8 cellular contexts compared by ENCODE assay signal in genomic region chr3:71225951-71226564, GRCh38.
A peak's percentile ranks its signal among the peaks of the same experiment; 100 is the strongest.
DNase-seq lines count a peak whose midpoint lies in the region; ATAC-seq lines count a peak whose summit lies in the region.

No MANE protein-coding gene starts in this region.

- peak; percentile 13 for DNase-seq in stimulated activated CD8-positive, alpha-beta memory T cell treated with anti-CD3 and anti-CD28 coated beads, Interleukin-15, amount 100 ng/mL, for 24 hours (ENCODE audit: low read depth)
- DNase-seq in COLO668 (lab: John Stamatoyannopoulos, UW; ENCODE audit: unreplicated experiment) = no peak
- DNase-seq in NCI-H2171 treated with DMSO at 0.1 percent for 48 hours (lab: John Stamatoyannopoulos, UW) = no peak
- DNase-seq in NCI-H1105 (lab: John Stamatoyannopoulos, UW) = no peak
- no peak for DNase-seq in neuronal stem cell (ENCODE audit: low spot score)

- ATAC-seq in GM19372 (IDR thresholded peaks at IDR 0.05; ENCODE audit: low read depth, unreplicated experiment) (peak; percentile 14), HG03175 (IDR thresholded peaks at IDR 0.05; ENCODE audit: unreplicated experiment) (peak; percentile 7)

- no peak overlapping the region for H2AK5ac ChIP-seq in neuronal stem cell (ENCODE audit: low read depth, low read length)

- no peak overlapping the region for H3K27ac ChIP-seq in neuronal stem cell (replicated peaks; ENCODE audit: low read length)

- H3K27me3 Mint-ChIP-seq in dendritic cell treated with granulocyte-macrophage colony-stimulating factor and Interleukin-4, amounts not matched to agents 40 ng/mL and 50 ng/mL, for 4 days = no peaks in the 10 kb centered on the region

- intact Hi-C loops in dendritic cell treated with granulocyte-macrophage colony-stimulating factor and Interleukin-4, amounts not matched to agents 40 ng/mL and 50 ng/mL, for 4 days (cut with micrococcal nuclease) = no loop called here

- no peaks in the 10 kb centered on the region for H3K36me3 ChIP-seq in neuronal stem cell (replicated peaks in 1 of 2; ENCODE audit: control insufficient read depth in 2 of 2, insufficient read depth in 2 of 2, low read length in 2 of 2)

- H3K4me3 ChIP-seq in neuronal stem cell (ENCODE audit: low read length in 2 of 2) = no peak overlapping the region

- no peak overlapping the region for H4K91ac ChIP-seq in neuronal stem cell (ENCODE audit: low read depth, low read length, poor library complexity)

- H2BK12ac ChIP-seq in neuronal stem cell (ENCODE audit: low read length) = no peak overlapping the region

- H2BK5ac ChIP-seq in neuronal stem cell (ENCODE audit: low read length) = no peak overlapping the region

- peaks cover 3 to 6% of the 10 kb centered on the region in 2 donors for H3K4me1 ChIP-seq in neuronal stem cell (ENCODE audit: control insufficient read depth in 2 of 2, insufficient read depth in 1 of 2, low read depth in 1 of 2, low read length in 2 of 2)

- peak overlapping the region; percentile 52 for H3K27ac Mint-ChIP-seq in dendritic cell treated with granulocyte-macrophage colony-stimulating factor and Interleukin-4, amounts not matched to agents 40 ng/mL and 50 ng/mL, for 4 days

- H3K4me2 ChIP-seq in neuronal stem cell (ENCODE audit: insufficient read depth, low read length, poor library complexity, severe bottlenecking) = no peak overlapping the region

- H3K9me3 ChIP-seq in neuronal stem cell (replicated peaks in 1 of 2; ENCODE audit: control insufficient read depth in 2 of 2, insufficient read depth in 1 of 2, low read depth in 1 of 2, low read length in 2 of 2) = peaks cover 0 to 2% of the 10 kb centered on the region in 2 donors

- no peak overlapping the region for H3K9ac ChIP-seq in neuronal stem cell (ENCODE audit: low read depth, low read length, poor library complexity)

- H3K9me3 Mint-ChIP-seq in dendritic cell treated with granulocyte-macrophage colony-stimulating factor and Interleukin-4, amounts not matched to agents 40 ng/mL and 50 ng/mL, for 4 days = no peaks in the 10 kb centered on the region

- no peak overlapping the region for H2BK15ac ChIP-seq in neuronal stem cell (ENCODE audit: low read length)

- no CpG with 5 or more reads among the region's 4 CpGs for WGBS in neuronal stem cell (ENCODE audit: extremely low coverage in 2 of 2, insufficient read length in 2 of 2, insufficient replicate concordance in 1 of 2), 2 donors

- H4K8ac ChIP-seq in neuronal stem cell (ENCODE audit: low read depth, low read length) = no peak overlapping the region

- no peaks in the 10 kb centered on the region for H3K36me3 Mint-ChIP-seq in dendritic cell treated with granulocyte-macrophage colony-stimulating factor and Interleukin-4, amounts not matched to agents 40 ng/mL and 50 ng/mL, for 4 days (ENCODE audit: low read depth)

- no peak overlapping the region for H2AFZ ChIP-seq in neuronal stem cell (ENCODE audit: low read length)

- H3K18ac ChIP-seq in neuronal stem cell (ENCODE audit: low read length) = no peak overlapping the region

- no peak overlapping the region for H3K4me3 Mint-ChIP-seq in dendritic cell treated with granulocyte-macrophage colony-stimulating factor and Interleukin-4, amounts not matched to agents 40 ng/mL and 50 ng/mL, for 4 days

- no peak overlapping the region for H3K23ac ChIP-seq in neuronal stem cell (ENCODE audit: low read depth, low read length, poor library complexity)

- no peak overlapping the region for H3K4ac ChIP-seq in neuronal stem cell (ENCODE audit: low read length)

- peaks cover 18% of the 10 kb centered on the region for H3K4me1 Mint-ChIP-seq in dendritic cell treated with granulocyte-macrophage colony-stimulating factor and Interleukin-4, amounts not matched to agents 40 ng/mL and 50 ng/mL, for 4 days (ENCODE audit: low read depth)

- peaks cover 4% of the 10 kb centered on the region for H3K79me1 ChIP-seq in neuronal stem cell (ENCODE audit: low read depth, low read length)

- H3K14ac ChIP-seq in neuronal stem cell (ENCODE audit: low read length) = no peak overlapping the region

- no peaks in the 10 kb centered on the region for H3K27me3 ChIP-seq in neuronal stem cell (ENCODE audit: control insufficient read depth in 3 of 3, insufficient read depth in 3 of 3, low read depth in 1 of 3, low read length in 3 of 3)

- H2BK120ac ChIP-seq in neuronal stem cell (ENCODE audit: low read depth, low read length) = no peak overlapping the region
